ENCODE assay signal across 8 cellular contexts in genomic region chr2:203535784-203536590, GRCh38. TPM values are rescaled to one million over a fixed set of nuclear protein-coding genes. Genes with fewer than 3 reads are reported as not detected.
DNase-seq lines count a peak whose midpoint lies in the region; ATAC-seq, FAIRE-seq and TF ChIP-seq lines count a peak whose summit lies in the region.

No MANE protein-coding gene starts in this region.

- peaks cover 13% of the 10 kb centered on the region for H3K4me1 ChIP-seq in cardiac muscle cell (ENCODE audit: low read depth)
- peaks cover 6% of the 10 kb centered on the region for H3K4me1 ChIP-seq in thymus (ENCODE audit: control insufficient read depth, insufficient read depth, low read length)

- FAIRE-seq in islet of Langerhans (lab: Jason Lieb, UNC): peak; percentile 58

- no peak for TF ChIP-seq CTCF in cardiac muscle cell (IDR thresholded peaks at IDR 0.05; ENCODE audit: low read depth, low read length)

- H3K9me3 ChIP-seq in cardiac muscle cell (ENCODE audit: low read depth): no peaks in the 10 kb centered on the region
- H3K9me3 ChIP-seq in thymus (ENCODE audit: control insufficient read depth): no peaks in the 10 kb centered on the region

- intact Hi-C loops in cardiac septum (cut with DNase I): loop anchor here (1.0 to 10.0 kb wide), 4 partner anchors 111 to 279 kb away; no protein-coding TSS in a partner anchor

- DNase-seq in cardiac muscle cell (ENCODE audit: low read depth in 1 of 2, low spot score in 1 of 2) (peak in 1 of 2 donors; percentile 37), cardiac septum (ENCODE audit: low spot score) (no peak), amniotic stem cell (lab: John Stamatoyannopoulos, UW) (peak; percentile 10), NCI-H82 (lab: John Stamatoyannopoulos, UW) (no peak)

- no peak for ATAC-seq in GM19397 (IDR thresholded peaks at IDR 0.05; ENCODE audit: unreplicated experiment)
- no peak for ATAC-seq in HG02973 (IDR thresholded peaks at IDR 0.05; ENCODE audit: unreplicated experiment)

- 32% methylated on average over 14 of the region's 14 CpGs for WGBS in thymus

- H3K27ac ChIP-seq in cardiac muscle cell: peak overlapping the region; percentile 81
- H3K27ac ChIP-seq in thymus (ENCODE audit: low read depth): peak overlapping the region; percentile 64

- no peaks in the 10 kb centered on the region for H3K36me3 ChIP-seq in cardiac muscle cell
- no peaks in the 10 kb centered on the region for H3K36me3 ChIP-seq in thymus (ENCODE audit: control insufficient read depth, insufficient read depth)

- no peaks in the 10 kb centered on the region for H3K27me3 ChIP-seq in cardiac muscle cell
- peaks cover 3% of the 10 kb centered on the region for H3K27me3 ChIP-seq in thymus (ENCODE audit: control insufficient read depth, insufficient read depth)

- H3K4me3 ChIP-seq in cardiac muscle cell (peak overlapping the region; percentile 95), thymus (ENCODE audit: low read length) (peak overlapping the region; percentile 79)

RNA-seq across cellular contexts. Expression of gene RAPH1, which starts 0.9 kb away (rescaled TPM):
- total RNA-seq in cardiac muscle cell (9.3 and 36.5 TPM in 2 replicates), cardiac septum (20.6 TPM)
- polyA plus RNA-seq in cardiac muscle cell (3.1 and 3.4 TPM in 2 replicates), thymus (4.4 TPM)
